ENCODE assay signal across 39 cellular contexts in genomic region chr5:170206958-170207357, GRCh38. TPM values are rescaled to one million over a fixed set of nuclear protein-coding genes. Genes with fewer than 3 reads are reported as not detected.
"Had no signal": no experiment of that assay in that cellular context is flagged by ENCODE, and none has a peak within 500 bp of the region (broad histone marks: within the 10 kb centered on the region; RNA-seq: fewer than 3 reads in every experiment).

No MANE protein-coding gene starts in this region.

- H3K36me3 ChIP-seq: MG63 had no signal

- H3K9ac ChIP-seq: KMS-11 had no signal

- DNase-seq: Karpas-422, Kasumi-1, KG1, MG63, MM.1S, MV-4-11, NCI-H1048, NCI-H1092, NCI-H1092 treated with DMSO at 0.1 percent for 48 hours, NCI-H1105, NCI-H1105 treated with DMSO at 0.1 percent for 48 hours, NCI-H1417, NCI-H1417 treated with DMSO at 0.1 percent for 48 hours, NCI-H1436, NCI-H1436 treated with DMSO at 0.1 percent for 48 hours, NCI-H146, NCI-H1694, NCI-H1694 treated with DMSO at 0.1 percent for 48 hours, NCI-H187, NCI-H187 treated with DMSO at 0.1 percent for 48 hours, NCI-H1930, NCI-H2029, NCI-H2029 treated with DMSO at 0.1 percent for 48 hours, NCI-H2081, NCI-H2081 treated with DMSO at 0.1 percent for 48 hours, NCI-H2107, NCI-H2171, NCI-H2171 treated with DMSO at 0.1 percent for 48 hours, NCI-H2227 treated with DMSO at 0.1 percent for 48 hours, NCI-H226, NCI-H345, NCI-H446, NCI-H446 treated with DMSO at 0.1 percent for 48 hours, NCI-H510A had no signal

- H3K4me2 ChIP-seq: KMS-11 had no signal

- H3K27ac ChIP-seq: KMS-11 had no signal

- H3K4me3 ChIP-seq: MG63 had no signal

RNA-seq across cellular contexts. Expression of gene C5orf58, which starts 25.8 kb away (rescaled TPM):
- total RNA-seq: LHCN-M2, M059J, MCF 10A, NCI-H460 had no signal
